ENCODE assay signal across 9 cellular contexts in genomic region chr2:120502357-120502756, GRCh38.
"Had no signal": no experiment of that assay in that cellular context is flagged by ENCODE, and none has a peak within 500 bp of the region (broad histone marks: within the 10 kb centered on the region; RNA-seq: fewer than 3 reads in every experiment).

No MANE protein-coding gene starts in this region.

- H3K4me1 ChIP-seq: HAP-1 had no signal

- ATAC-seq: GM23338, HCT116 had no signal

- H3K27ac ChIP-seq: HL-60 had no signal

- H3K4me2 ChIP-seq: GM23338 had no signal

- H2AFZ ChIP-seq: GM23338 had no signal

- H3K9me3 ChIP-seq: HAP-1 had no signal

- DNase-seq: HFFc6, IMR-90, KBM-7 had no signal

- H3K36me3 ChIP-seq: HAP-1 had no signal

- FAIRE-seq: H1, H54 had no signal

- H3K4me3 ChIP-seq: GM23338, HAP-1 had no signal
